In the genomic region with DNA sequence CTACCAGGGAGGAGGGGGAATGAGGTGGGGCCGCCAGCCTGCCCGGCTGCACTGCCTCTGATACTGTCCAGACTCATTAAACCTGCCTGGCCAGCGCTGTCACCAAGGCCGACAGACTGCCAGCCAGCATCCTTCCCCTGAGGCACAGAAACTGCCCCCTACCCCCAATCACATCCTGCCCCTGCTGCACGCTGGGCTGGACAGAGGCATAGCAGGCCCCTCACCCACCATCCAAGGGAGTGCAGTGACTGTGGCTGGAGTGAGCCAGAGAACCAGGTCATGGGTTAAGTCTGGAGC, we compare ENCODE assay signal across 18 cellular contexts. TPM values are rescaled to one million over a fixed set of nuclear protein-coding genes. Genes with fewer than 3 reads are reported as not detected.
DNase-seq lines count a peak whose midpoint lies in the region; ATAC-seq and TF ChIP-seq lines count a peak whose summit lies in the region.
"Had no signal": no experiment of that assay in that cellular context is flagged by ENCODE, and none has a peak within 500 bp of the region (broad histone marks: within the 10 kb centered on the region; RNA-seq: fewer than 3 reads in every experiment).

No MANE protein-coding gene starts in this region.

- H4K12ac ChIP-seq in trophoblast cell (ENCODE audit: low read depth, low read length): no peak overlapping the region

- peaks cover 55% of the 10 kb centered on the region for H3K79me1 ChIP-seq in trophoblast cell (ENCODE audit: low read length)

- no peak overlapping the region for H3K27ac ChIP-seq in left ventricle myocardium inferior (replicated peaks)
- H3K27ac ChIP-seq in RWPE1: peak overlapping the region; percentile 7; the same call in 1 of the 2 replicates
- H3K27ac ChIP-seq in trophoblast cell (ENCODE audit: low read depth, low read length): peak overlapping the region; percentile 98
- H3K27ac ChIP-seq: Peyer's patch had no signal

- H3K4me3 ChIP-seq in left ventricle myocardium inferior: no peak overlapping the region
- no peak overlapping the region for H3K4me3 ChIP-seq in trophoblast cell (ENCODE audit: low read depth, low read length)
- H3K4me3 ChIP-seq: Peyer's patch had no signal

- H4K8ac ChIP-seq in trophoblast cell (ENCODE audit: low read depth, low read length): no peak overlapping the region

- H3K36me3 ChIP-seq in left ventricle myocardium inferior (no peaks in the 10 kb centered on the region), trophoblast cell (ENCODE audit: control insufficient read depth in 1 of 2, insufficient read depth in 2 of 2, low read length in 2 of 2) (peaks cover 14 to 15% of the 10 kb centered on the region in 2 experiments)
- H3K36me3 ChIP-seq: Peyer's patch had no signal

- no CpG with 5 or more reads among the region's 5 CpGs for WGBS in trophoblast cell (ENCODE audit: extremely low coverage, insufficient coverage, insufficient read length)

- peak overlapping the region; percentile 38 for H3K4me2 ChIP-seq in trophoblast cell (ENCODE audit: low read length)

- H3K4me1 ChIP-seq in left ventricle myocardium inferior (peaks cover 30% of the 10 kb centered on the region), trophoblast cell (ENCODE audit: control insufficient read depth in 1 of 2, insufficient read depth in 2 of 2, low read length in 2 of 2) (peaks cover 44 to 55% of the 10 kb centered on the region in 2 experiments)

- no peak overlapping the region for H3K9ac ChIP-seq in trophoblast cell (ENCODE audit: low read length)

- POLR2A ChIA-PET in RWPE1 (lab: Yijun Ruan, JAX; ENCODE audit: low non-redundant PET): no interaction called here

- H2AK5ac ChIP-seq in trophoblast cell (ENCODE audit: low read length): no peak overlapping the region

- DNase-seq in Right ventricle myocardium inferior (ENCODE audit: missing footprints) (no peak), left ventricle myocardium inferior (no peak), RWPE1 (ENCODE audit: low spot score) (no peak), left kidney (ENCODE audit: low read depth, low spot score) (peak; percentile 55), trophoblast cell (no peak)
- no peak for DNase-seq in stimulated activated CD4-positive, alpha-beta T cell treated with anti-CD3 and anti-CD28 coated beads, Interleukin-12 subunit alpha, Interleukin-12 subunit beta, amount 100 ng/mL, for 4 hours
- no peak for DNase-seq in activated CD8-positive, alpha-beta memory T cell treated with anti-CD3 and anti-CD28 coated beads, Interleukin-2, amount 50 U/mL, for 4 hours
- DNase-seq: 8988T; CD8-positive, alpha-beta T cell; DMS79; HCEC 1CT; NCI-H1436; NCI-H2029; NCI-H2171; NCI-H446 treated with DMSO at 0.1 percent for 48 hours; Peyer's patch; SHP77 treated with DMSO at 0.1 percent for 48 hours had no signal

- peaks cover 18% of the 10 kb centered on the region for H3K79me2 ChIP-seq in trophoblast cell (ENCODE audit: control insufficient read depth, insufficient read depth, low read length, poor library complexity)

- CTCF ChIA-PET in RWPE1 (lab: Yijun Ruan, JAX): interaction anchor here (1.3 to 1.6 kb wide), 2 partner anchors 10 to 31 kb away, joined by 4 to 6 read pairs; no protein-coding TSS in a partner anchor

- peak overlapping the region; percentile 93 for H2BK5ac ChIP-seq in trophoblast cell (ENCODE audit: low read depth, low read length, poor library complexity)

- no peak overlapping the region for H2BK12ac ChIP-seq in trophoblast cell (ENCODE audit: low read length)

- no peak overlapping the region for H3K14ac ChIP-seq in trophoblast cell (ENCODE audit: low read length)

- no peak overlapping the region for H3K4ac ChIP-seq in trophoblast cell (ENCODE audit: low read depth, low read length)

- H2BK120ac ChIP-seq in trophoblast cell (ENCODE audit: insufficient read depth, low read length, poor library complexity): no peak overlapping the region

- intact Hi-C loops in Right ventricle myocardium inferior (cut with DNase I) (no loop called here), left ventricle myocardium inferior (cut with micrococcal nuclease) (no loop called here)

- TF ChIP-seq CTCF in left ventricle myocardium inferior (IDR thresholded peaks at IDR 0.05; ENCODE audit: borderline replicate concordance) (no peak), RWPE1 (conservative IDR thresholded peaks at IDR 0.05; ENCODE audit: low read depth) (no peak)

- ATAC-seq in Right ventricle myocardium inferior (peak; percentile 65), HG02885 (IDR thresholded peaks at IDR 0.05; ENCODE audit: poor library complexity, unreplicated experiment) (no peak)
- ATAC-seq: CD8-positive, alpha-beta T cell had no signal

- H4K91ac ChIP-seq in trophoblast cell (ENCODE audit: low read depth, low read length): peak overlapping the region; percentile 93

- no peak overlapping the region for H3K23ac ChIP-seq in trophoblast cell (ENCODE audit: low read length)

- no peak overlapping the region for H3K18ac ChIP-seq in trophoblast cell (ENCODE audit: low read length)

- no peaks in the 10 kb centered on the region for H3K9me3 ChIP-seq in left ventricle myocardium inferior (replicated peaks)
- H3K9me3 ChIP-seq in trophoblast cell (ENCODE audit: insufficient read depth, low read depth, low read length): peaks cover 3% of the 10 kb centered on the region
- H3K9me3 ChIP-seq: Peyer's patch had no signal

- H3K27me3 ChIP-seq in left ventricle myocardium inferior (ENCODE audit: low read depth): peaks cover 54% of the 10 kb centered on the region
- H3K27me3 ChIP-seq in trophoblast cell (ENCODE audit: insufficient read depth, low read length): no peaks in the 10 kb centered on the region
- H3K27me3 ChIP-seq: Peyer's patch had no signal

- H2AFZ ChIP-seq in trophoblast cell (ENCODE audit: insufficient read depth, low read length, poor library complexity): no peak overlapping the region

RNA-seq across cellular contexts. Expression of gene PRRT4, which starts 4.2 kb away (rescaled TPM):
- 2.7 TPM for total RNA-seq in Right ventricle myocardium inferior
- 1.6 TPM for total RNA-seq in left ventricle myocardium inferior
- polyA plus RNA-seq in trophoblast cell (2013): 34.4 and 34.6 TPM in 2 replicates

RNA-seq across cellular contexts. Expression of gene RBM28, which starts 13.6 kb away (rescaled TPM):
- total RNA-seq in Right ventricle myocardium inferior: 31.7 TPM
- total RNA-seq in left ventricle myocardium inferior: 35.7 TPM
- polyA plus RNA-seq in trophoblast cell (2013): 35.4 and 35.8 TPM in 2 replicates

RNA-seq across cellular contexts. Expression of gene IMPDH1, which starts 52.5 kb away (rescaled TPM):
- total RNA-seq in Right ventricle myocardium inferior (25.5 TPM), left ventricle myocardium inferior (17.4 TPM)
- polyA plus RNA-seq in trophoblast cell (2013): 11.8 and 12.6 TPM in 2 replicates
